ENCODE assay signal across 8 cellular contexts in the genomic region with DNA sequence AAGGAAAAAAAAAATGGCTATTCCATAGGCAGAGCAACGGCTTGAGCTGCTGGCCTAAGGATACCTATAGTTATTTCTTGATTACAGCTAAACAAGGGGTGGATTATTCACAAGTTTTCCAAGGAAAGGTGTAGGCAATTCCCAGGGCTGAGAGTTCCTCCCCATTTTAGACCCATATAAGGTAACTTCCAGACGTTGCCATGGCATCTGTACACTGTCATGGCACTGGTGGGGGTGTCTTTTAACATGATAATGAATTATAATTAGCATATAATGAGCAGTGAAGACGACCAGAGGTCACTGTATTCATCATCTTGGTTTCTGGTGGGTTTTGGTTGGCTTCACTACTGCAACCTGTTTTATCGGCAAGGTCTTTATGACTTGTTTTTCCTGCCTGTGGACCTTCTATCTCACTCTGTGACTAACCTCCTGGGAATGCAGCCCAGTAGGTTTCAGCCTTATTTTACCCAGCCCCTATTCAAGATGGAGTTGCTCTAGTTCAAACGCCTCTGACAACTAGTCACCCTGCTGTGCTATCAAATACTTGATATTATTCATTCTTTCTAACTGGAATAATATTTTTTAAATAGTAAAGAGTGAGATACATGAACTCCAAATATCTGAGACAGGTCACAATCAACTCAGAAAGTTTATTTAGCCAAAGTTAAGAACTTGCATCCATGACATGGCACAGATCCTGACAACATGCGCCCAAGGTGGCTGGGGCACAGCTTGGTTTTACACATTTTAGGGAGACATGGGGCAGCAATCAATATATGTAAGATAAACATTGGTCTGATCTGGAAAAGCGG. TPM values are rescaled to one million over a fixed set of nuclear protein-coding genes. Genes with fewer than 3 reads are reported as not detected.
A peak's percentile ranks its signal among the peaks of the same experiment; 100 is the strongest.
DNase-seq lines count a peak whose midpoint lies in the region; ATAC-seq and TF ChIP-seq lines count a peak whose summit lies in the region.

No MANE protein-coding gene starts in this region.

- no peak for ATAC-seq in HG03442 (IDR thresholded peaks at IDR 0.05; ENCODE audit: unreplicated experiment)

- H3K4me1 Mint-ChIP-seq in MCF 10A (ENCODE audit: insufficient read depth, unreplicated experiment) = peaks cover 17% of the 10 kb centered on the region

- DNase-seq in AG04450 (ENCODE audit: low read depth, low spot score) (no peak), MCF 10A (ENCODE audit: unreplicated experiment) (peak; percentile 10), GM10266 (ENCODE audit: extremely low spot score) (no peak), DMS153 (lab: John Stamatoyannopoulos, UW) (no peak), COLO668 (lab: John Stamatoyannopoulos, UW; ENCODE audit: unreplicated experiment) (no peak)
- DNase-seq in Jurkat, Clone E6-1 (ENCODE audit: low read depth, low spot score) = no peak

- peak overlapping the region; percentile 98 for H3K4me3 Mint-ChIP-seq in MCF 10A (ENCODE audit: unreplicated experiment)

- CTCF ChIA-PET in AG04450 (lab: Charles Lee) = interaction anchor here (0.7 kb wide), 1 partner anchor 1150 kb away, joined by 3 read pairs; no protein-coding TSS in a partner anchor
- CTCF ChIA-PET in MCF 10A (lab: Yijun Ruan, JAX) = interaction anchor here (0.7 kb wide), 2 partner anchors 77 to 337 kb away, joined by 3 read pairs; no protein-coding TSS in a partner anchor

- POLR2A ChIA-PET in AG04450 (lab: Yijun Ruan, JAX) = no interaction called here
- POLR2A ChIA-PET in MCF 10A (lab: Yijun Ruan, JAX) = interaction anchor here (0.7 kb wide), 2 partner anchors 204 to 1123 kb away, joined by 3 read pairs; no protein-coding TSS in a partner anchor

- no peak for TF ChIP-seq CTCF in AG04450 (IDR thresholded peaks at IDR 0.05; ENCODE audit: low read depth, low read length)
- no peak for TF ChIP-seq CTCF in MCF 10A (IDR thresholded peaks at IDR 0.05; ENCODE audit: unreplicated experiment)
- no peak for TF ChIP-seq CTCF in GM10266 (IDR thresholded peaks at IDR 0.05; ENCODE audit: control insufficient read depth, insufficient read depth, low read depth, missing control alignments)

- H3K4me3 ChIP-seq in AG04450 (ENCODE audit: low read depth, low read length) = peak overlapping the region; percentile 85
- H3K4me3 ChIP-seq in Jurkat, Clone E6-1 (ENCODE audit: low read length) = peak overlapping the region; percentile 63
- peak overlapping the region; percentile 72 for H3K4me3 ChIP-seq in mesodermal cell (ENCODE audit: extremely low read depth, insufficient read depth, low read length, poor library complexity, severe bottlenecking)

- H3K36me3 Mint-ChIP-seq in MCF 10A (ENCODE audit: insufficient read depth, unreplicated experiment) = peaks cover 10% of the 10 kb centered on the region

- no TSS peak for BruUV-seq in MCF 10A (replicated peaks; lab: Mats Ljungman, UMichigan)

- H3K27me3 Mint-ChIP-seq in MCF 10A (ENCODE audit: insufficient read depth, unreplicated experiment) = no peaks in the 10 kb centered on the region

- no peak overlapping the region for H3K27ac ChIP-seq in AG04450 (ENCODE audit: low read depth, low read length)
- peak overlapping the region; percentile 39 for H3K27ac ChIP-seq in mesodermal cell (ENCODE audit: low read depth, low read length, severe bottlenecking)

- intact Hi-C loops in MCF 10A (cut with micrococcal nuclease) = loop anchor here (5.0 kb wide), 1 partner anchor 943 kb away; a partner anchor contains a TSS

- 61 to 83% methylated on average over 3 to 4 of the region's 7 CpGs for WGBS in mesodermal cell (ENCODE audit: insufficient coverage in 2 of 2), 2 experiments

- H3K9me3 Mint-ChIP-seq in MCF 10A (ENCODE audit: unreplicated experiment) = no peaks in the 10 kb centered on the region

- no peak overlapping the region for H3K27ac Mint-ChIP-seq in MCF 10A (ENCODE audit: low read depth, unreplicated experiment)

- H3K36me3 ChIP-seq in mesodermal cell (ENCODE audit: control insufficient read depth, insufficient read depth, low read length) = peaks cover 4% of the 10 kb centered on the region

- no peaks in the 10 kb centered on the region for H3K4me1 ChIP-seq in mesodermal cell (ENCODE audit: control insufficient read depth, insufficient read depth, low read length, poor library complexity, severe bottlenecking)

- H3K9me3 ChIP-seq in AG04450 (ENCODE audit: control insufficient read depth, insufficient read depth, low read length) (no peaks in the 10 kb centered on the region), mesodermal cell (ENCODE audit: control insufficient read depth, low read length) (no peaks in the 10 kb centered on the region)

- no peaks in the 10 kb centered on the region for H3K27me3 ChIP-seq in AG04450 (ENCODE audit: control insufficient read depth, insufficient read depth, low read length)

RNA-seq across cellular contexts. Expression of a gene that starts 1.4 kb away (rescaled TPM):
- 12.9 and 15.3 TPM in 2 replicates for polyA plus RNA-seq in AG04450 (2011; rRNA removed)
- polyA minus RNA-seq in AG04450 (2011; rRNA and poly(A)+ RNA removed) = 5.0 and 10.1 TPM in 2 replicates
- polyA plus RNA-seq in Jurkat, Clone E6-1 (2012; ENCODE audit: insufficient read depth, insufficient read length) = 19.9 TPM
- total RNA-seq in MCF 10A (2022) = 41.6 and 48.0 TPM in 2 replicates
- 30.4 TPM for polyA plus RNA-seq in mesodermal cell (2013, experiment 1 of 2)
- polyA plus RNA-seq in mesodermal cell (2013, experiment 2 of 2) = 36.9 TPM

RNA-seq across cellular contexts. Expression of a gene that starts 42.7 kb away (rescaled TPM):
- not detected in 2 replicates for polyA plus RNA-seq in AG04450 (2011; rRNA removed)
- polyA minus RNA-seq in AG04450 (2011; rRNA and poly(A)+ RNA removed) = not detected in 2 replicates
- polyA plus RNA-seq in Jurkat, Clone E6-1 (2012; ENCODE audit: insufficient read depth, insufficient read length) = not detected
- total RNA-seq in MCF 10A (2022) = not detected in 2 replicates
- not detected for polyA plus RNA-seq in mesodermal cell (2013, experiment 1 of 2)
- not detected for polyA plus RNA-seq in mesodermal cell (2013, experiment 2 of 2)
